Comparison of ENCODE assay signal across 1 cellular context in the genomic region with DNA sequence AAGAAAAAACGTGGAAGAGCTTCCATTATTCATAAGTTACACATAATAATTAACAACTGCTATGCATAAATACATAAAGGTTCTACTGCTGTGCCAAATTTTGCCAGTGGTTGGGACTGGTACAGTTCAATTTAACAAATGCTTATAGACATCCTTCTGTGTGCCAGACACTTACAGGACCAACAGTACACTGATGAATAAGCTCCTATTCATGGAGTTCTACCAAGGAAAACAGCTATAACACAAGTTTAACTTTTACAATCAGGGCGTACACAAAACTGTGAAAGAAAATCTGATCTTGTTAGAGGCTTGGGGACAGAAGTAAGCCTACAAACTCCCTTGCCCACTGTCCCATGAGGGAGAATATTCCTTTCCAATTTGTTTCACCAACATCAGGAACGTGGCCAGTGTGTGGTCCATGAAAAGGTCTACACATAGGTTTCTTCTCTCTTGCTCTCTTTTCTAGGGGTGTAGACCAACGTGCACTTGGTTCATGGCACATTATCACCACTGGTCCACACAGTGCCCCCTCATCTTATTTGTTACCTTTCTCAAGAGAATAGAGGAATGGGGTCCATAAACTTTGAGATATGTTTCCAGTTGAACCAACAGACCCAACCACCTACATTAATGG.
TF ChIP-seq lines count a peak whose summit lies in the region.

No MANE protein-coding gene starts in this region.

TF ChIP-seq in endothelial cell of umbilical vein, 7 proteins besides CTCF, POLR2A, EP300 and RAD21:
- TF ChIP-seq MAX (IDR thresholded peaks at IDR 0.05; ENCODE audit: insufficient read depth, insufficient read length) = no peak
- TF ChIP-seq POLR2AphosphoS5 (IDR thresholded peaks at IDR 0.05; ENCODE audit: insufficient read depth, low read depth, low read length) = no peak
- TF ChIP-seq EZH2 (IDR thresholded peaks at IDR 0.05; ENCODE audit: borderline replicate concordance, low read depth, low read length, severe bottlenecking) = no peak
- no peak for TF ChIP-seq GATA2 (IDR thresholded peaks at IDR 0.05; ENCODE audit: insufficient read depth, insufficient read length, low read depth, low read length)
TF ChIP-seq in endothelial cell of umbilical vein: peak in this region for 0.
